In genomic region chr14:25828562-25828961, GRCh38 we compare ENCODE assay signal across 32 cellular contexts.
"Had no signal": no experiment of that assay in that cellular context is flagged by ENCODE, and none has a peak within 500 bp of the region (broad histone marks: within the 10 kb centered on the region; RNA-seq: fewer than 3 reads in every experiment).

No MANE protein-coding gene starts in this region.

- H3K36me3 ChIP-seq: adrenal gland, ascending aorta, brain microvascular endothelial cell, breast epithelium, cardiac muscle cell had no signal

- H3K9me3 ChIP-seq: adrenal gland, ascending aorta, body of pancreas, breast epithelium had no signal

- DNase-seq: activated effector memory CD4-positive, alpha-beta T cell treated with anti-CD3 and anti-CD28 coated beads, Interleukin-2, amount 50 U/mL, for 16 hours; activated effector memory CD4-positive, alpha-beta T cell treated with Interleukin-2 at 50 U/mL for 16 hours; activated gamma-delta T cell; activated gamma-delta T cell treated with Interleukin-2 at 50 U/mL for 16 hours; activated naive CD4-positive, alpha-beta T cell; activated naive CD4-positive, alpha-beta T cell treated with anti-CD3 and anti-CD28 coated beads for 36 hours; activated naive CD4-positive, alpha-beta T cell treated with anti-CD3 and anti-CD28 coated beads, Interleukin-2, amount 10 ng/mL, durations not matched to agents 7 days and 5 days; activated naive CD4-positive, alpha-beta T cell treated with anti-CD3 and anti-CD28 coated beads, Interleukin-2, amount 50 U/mL, for 16 hours; activated naive CD4-positive, alpha-beta T cell treated with Interleukin-2 at 50 U/mL for 16 hours; activated naive CD8-positive, alpha-beta T cell treated with anti-CD3 and anti-CD28 coated beads for 36 hours; activated naive CD8-positive, alpha-beta T cell treated with anti-CD3 and anti-CD28 coated beads, Interleukin-2, amount 10 ng/mL, durations not matched to agents 7 days and 5 days; activated naive CD8-positive, alpha-beta T cell treated with anti-CD3 and anti-CD28 coated beads, Interleukin-2, amount 50 U/mL, for 24 hours; activated T-cell treated with anti-CD3 and anti-CD28 coated beads, Interleukin-2, amount 50 U/mL, for 1 hour; activated T-cell treated with anti-CD3 and anti-CD28 coated beads, Interleukin-2, amount 50 U/mL, for 24 hours; activated T-cell treated with anti-CD3 and anti-CD28 coated beads, Interleukin-2, amount 50 U/mL, for 4 hours; activated T-cell treated with anti-CD3 and anti-CD28 coated beads, Interleukin-2, amount 50 U/mL, for 48 hours; activated T-cell treated with anti-CD3 and anti-CD28 coated beads, Interleukin-2, amount 50 U/mL, for 72 hours; adrenal gland; amniotic stem cell; amygdala; anterior cingulate cortex; aorta; body of pancreas; brain microvascular endothelial cell; caudate nucleus; central memory CD4-positive, alpha-beta T cell; cerebellar nuclear complex had no signal

- H3K4me1 ChIP-seq: adrenal gland, ascending aorta, body of pancreas, breast epithelium had no signal

- H3K27me3 ChIP-seq: adrenal gland, ascending aorta, body of pancreas, brain microvascular endothelial cell, breast epithelium, cardiac muscle cell had no signal

- H3K4me3 ChIP-seq: adrenal gland, ascending aorta, body of pancreas, breast epithelium, cardiac muscle cell had no signal

- H3K27ac ChIP-seq: adrenal gland, ascending aorta, body of pancreas, brain microvascular endothelial cell, breast epithelium, cardiac muscle cell had no signal

- ATAC-seq: activated naive CD4-positive, alpha-beta T cell treated with anti-CD3 and anti-CD28 coated beads, Interleukin-2, amount 50 U/mL, for 72 hours; activated naive CD8-positive, alpha-beta T cell treated with anti-CD3 and anti-CD28 coated beads, Interleukin-2, amount 50 U/mL, for 24 hours; activated T-cell treated with anti-CD3 and anti-CD28 coated beads, Interleukin-2, amount 50 U/mL, for 4 hours; activated T-cell treated with anti-CD3 and anti-CD28 coated beads, Interleukin-2, amount 50 U/mL, for 72 hours; activated T-helper 17 cell treated with anti-CD3 and anti-CD28 coated beads, Interleukin-2, amount 50 U/mL, for 72 hours; body of pancreas had no signal
